Comparison of ENCODE assay signal across 10 cellular contexts in genomic region chr1:21912038-21912758, GRCh38. TPM values are rescaled to one million over a fixed set of nuclear protein-coding genes. Genes with fewer than 3 reads are reported as not detected.
DNase-seq lines count a peak whose midpoint lies in the region; ATAC-seq and TF ChIP-seq lines count a peak whose summit lies in the region.
"Had no signal": no experiment of that assay in that cellular context is flagged by ENCODE, and none has a peak within 500 bp of the region (broad histone marks: within the 10 kb centered on the region; RNA-seq: fewer than 3 reads in every experiment).

No MANE protein-coding gene starts in this region.

- H3K27me3 ChIP-seq in Caco-2 (replicated peaks; ENCODE audit: control insufficient read depth, insufficient read depth, low read length) (no peaks in the 10 kb centered on the region), lower lobe of right lung (ENCODE audit: low read depth) (no peaks in the 10 kb centered on the region), spleen (replicated peaks in 1 of 7) (no peaks in the 10 kb centered on the region)

- POLR2A ChIA-PET in Caco-2 (lab: Charles Lee), result interaction anchor here (0.6 to 1.4 kb wide), 3 partner anchors 11 to 12 kb away, joined by 6 to 13 read pairs (median 7); no protein-coding TSS in a partner anchor
- POLR2A ChIA-PET in WTC11 (lab: Charles Lee), result interaction anchor here (1.6 kb wide), 1 partner anchor 24 kb away, joined by 4 read pairs; no protein-coding TSS in a partner anchor

- DNase-seq in Caco-2 (no peak), WTC11 (ENCODE audit: low spot score) (no peak), lower lobe of right lung (no peak), spleen (no peak), anterior cingulate cortex (lab: John Stamatoyannopoulos, UW) (no peak), islet precursor cell (no peak)
- DNase-seq in stimulated activated naive CD8-positive, alpha-beta T cell treated with anti-CD3 and anti-CD28 coated beads, Interleukin-15, amount 100 ng/mL, for 72 hours, result no peak
- DNase-seq: CD4-positive, CD25-positive, alpha-beta regulatory T cell; NCI-H2171 had no signal

- no peaks in the 10 kb centered on the region for H3K9me3 ChIP-seq in Caco-2
- H3K9me3 ChIP-seq in lower lobe of right lung, result no peaks in the 10 kb centered on the region
- H3K9me3 ChIP-seq in spleen, result no peaks in the 10 kb centered on the region

- H3K27me3 Mint-ChIP-seq in Caco-2 (ENCODE audit: insufficient read depth, unreplicated experiment), result no peaks in the 10 kb centered on the region
- H3K27me3 Mint-ChIP-seq in WTC11 (ENCODE audit: low read depth), result no peaks in the 10 kb centered on the region
- no peaks in the 10 kb centered on the region for H3K27me3 Mint-ChIP-seq in stimulated activated naive CD8-positive, alpha-beta T cell treated with anti-CD3 and anti-CD28 coated beads, Interleukin-15, amount 100 ng/mL, for 72 hours

- H3K36me3 Mint-ChIP-seq in Caco-2 (ENCODE audit: insufficient read depth, unreplicated experiment) (peaks cover 58% of the 10 kb centered on the region), WTC11 (no peaks in the 10 kb centered on the region)
- H3K36me3 Mint-ChIP-seq: CD4-positive, CD25-positive, alpha-beta regulatory T cell had no signal

- BruUV-seq in Caco-2 (replicated peaks; lab: Mats Ljungman, UMichigan), result no TSS peak

- no peak for TF ChIP-seq POLR2A in spleen (IDR thresholded peaks at IDR 0.05)

- ATAC-seq in WTC11 (no peak), lower lobe of right lung (no peak), GM18511 (IDR thresholded peaks at IDR 0.05; ENCODE audit: unreplicated experiment) (no peak)
- no peak for ATAC-seq in stimulated activated naive CD8-positive, alpha-beta T cell treated with anti-CD3 and anti-CD28 coated beads, Interleukin-15, amount 100 ng/mL, for 72 hours

- H3K27ac ChIP-seq in lower lobe of right lung, result peak overlapping the region; percentile 74
- H3K27ac ChIP-seq in spleen, result peak overlapping the region in 7 of 8 donors; percentile 46 to 80 (median 77)

- H3K4me1 Mint-ChIP-seq in Caco-2 (ENCODE audit: low read depth, unreplicated experiment) (peaks cover 49% of the 10 kb centered on the region), WTC11 (peaks cover 63% of the 10 kb centered on the region)
- peaks cover 58% of the 10 kb centered on the region for H3K4me1 Mint-ChIP-seq in stimulated activated naive CD8-positive, alpha-beta T cell treated with anti-CD3 and anti-CD28 coated beads, Interleukin-15, amount 100 ng/mL, for 72 hours

- WGBS in spleen, 5 donors, result 80 to 87% (median 83%) methylated on average over 9 of the region's 9 CpGs

- no peak overlapping the region for H3K4me3 Mint-ChIP-seq in Caco-2 (ENCODE audit: unreplicated experiment)
- no peak overlapping the region for H3K4me3 Mint-ChIP-seq in WTC11
- no peak overlapping the region for H3K4me3 Mint-ChIP-seq in stimulated activated naive CD8-positive, alpha-beta T cell treated with anti-CD3 and anti-CD28 coated beads, Interleukin-15, amount 100 ng/mL, for 72 hours

- intact Hi-C loops in Caco-2 (cut with micrococcal nuclease; ENCODE audit: unreplicated experiment), result no loop called here
- intact Hi-C loops in lower lobe of right lung (cut with DNase I), result no loop called here
- intact Hi-C loops in spleen (cut with DNase I; ENCODE audit: low total_unique reads), result no loop called here

- CTCF ChIA-PET in Caco-2 (lab: Charles Lee) (interaction anchor here (1.0 to 1.1 kb wide), 2 partner anchors 10 to 24 kb away, joined by 3 to 5 read pairs; no protein-coding TSS in a partner anchor), WTC11 (lab: Charles Lee) (interaction anchor here (1.6 kb wide), 1 partner anchor 22 kb away, joined by 3 read pairs; no protein-coding TSS in a partner anchor)

- TF ChIP-seq CTCF in Caco-2 (IDR thresholded peaks at IDR 0.05; ENCODE audit: insufficient read depth in 1 of 2, low read depth in 1 of 2, low read length in 1 of 2, severe bottlenecking in 1 of 2, unreplicated experiment in 1 of 2) (no peak), WTC11 (IDR thresholded peaks at IDR 0.05) (no peak), lower lobe of right lung (IDR thresholded peaks at IDR 0.05) (no peak), spleen (IDR thresholded peaks at IDR 0.05 in 8 of 11, conservative IDR thresholded peaks at IDR 0.05 in 3 of 11) (no peak)

- no peak overlapping the region for H3K4me3 ChIP-seq in Caco-2 (ENCODE audit: low read depth, low read length)
- no peak overlapping the region for H3K4me3 ChIP-seq in lower lobe of right lung
- no peak overlapping the region for H3K4me3 ChIP-seq in spleen

- no peaks in the 10 kb centered on the region for H3K9me3 Mint-ChIP-seq in Caco-2 (ENCODE audit: unreplicated experiment)
- H3K9me3 Mint-ChIP-seq in WTC11, result no peaks in the 10 kb centered on the region
- no peaks in the 10 kb centered on the region for H3K9me3 Mint-ChIP-seq in stimulated activated naive CD8-positive, alpha-beta T cell treated with anti-CD3 and anti-CD28 coated beads, Interleukin-15, amount 100 ng/mL, for 72 hours
- H3K9me3 Mint-ChIP-seq: CD4-positive, CD25-positive, alpha-beta regulatory T cell had no signal

- H3K27ac Mint-ChIP-seq in Caco-2 (ENCODE audit: unreplicated experiment) (peak overlapping the region; percentile 83), WTC11 (peak overlapping the region; percentile 83; the same call in 1 of the 2 replicates)
- H3K27ac Mint-ChIP-seq in stimulated activated naive CD8-positive, alpha-beta T cell treated with anti-CD3 and anti-CD28 coated beads, Interleukin-15, amount 100 ng/mL, for 72 hours, result peak overlapping the region in 1 of 2 donors; percentile 19

- H3K4me1 ChIP-seq in Caco-2, result peaks cover 60% of the 10 kb centered on the region
- H3K4me1 ChIP-seq in lower lobe of right lung, result peaks cover 85% of the 10 kb centered on the region
- H3K4me1 ChIP-seq in spleen, result peaks cover 35 to 100% (median 78%) of the 10 kb centered on the region in 6 donors

- H3K36me3 ChIP-seq in Caco-2 (ENCODE audit: control insufficient read depth, insufficient read depth, low read length) (no peaks in the 10 kb centered on the region; the same call in 1 of the 2 replicates), lower lobe of right lung (no peaks in the 10 kb centered on the region), spleen (no peaks in the 10 kb centered on the region)

TF ChIP-seq in WTC11, 78 proteins besides CTCF, POLR2A, EP300 and RAD21 (continues in another document):
- TF ChIP-seq FOXP4 (CRISPR knock-in tag; IDR thresholded peaks at IDR 0.05) (no peak), ZNF121 (CRISPR knock-in tag; IDR thresholded peaks at IDR 0.05) (no peak), USF1 (CRISPR knock-in tag; IDR thresholded peaks at IDR 0.05) (no peak), AR (CRISPR knock-in tag; IDR thresholded peaks at IDR 0.05) (no peak), SOX15 (CRISPR knock-in tag; IDR thresholded peaks at IDR 0.05) (no peak)

RNA-seq across cellular contexts. Expression of gene HSPG2, which starts 24.9 kb away (rescaled TPM):
- 234 and 237 TPM in 2 replicates for total RNA-seq in Caco-2 (2022)
- 120 to 127 TPM (median 120 TPM) in 3 replicates for total RNA-seq in WTC11 (2021)
- total RNA-seq in lower lobe of right lung, result 216 TPM
- total RNA-seq in spleen, result 100 to 1,000 TPM in 6 of 7 donors, 10 to 100 TPM in 1; 69.7 to 395 (median 178) TPM
- polyA plus RNA-seq in spleen, result 10 to 100 TPM; 14.4 to 63.5 (median 15.0) TPM
